8 cellular contexts compared by ENCODE assay signal in genomic region chr20:35664544-35665206, GRCh38. TPM values are rescaled to one million over a fixed set of nuclear protein-coding genes. Genes with fewer than 3 reads are reported as not detected.
DNase-seq lines count a peak whose midpoint lies in the region; ATAC-seq and TF ChIP-seq lines count a peak whose summit lies in the region.

TSS of gene CPNE1 (minus strand) at chr20:35664900. CDS start at chr20:35632923, 31,977 bp downstream.
TSS of gene RBM12 (minus strand) at chr20:35664900. CDS start at chr20:35655322, 9,578 bp downstream.

- H3K36me3 Mint-ChIP-seq in CD14-positive monocyte: peaks cover 17 to 19% of the 10 kb centered on the region in 2 donors
- H3K36me3 Mint-ChIP-seq in activated CD4-positive, alpha-beta memory T cell treated with anti-CD3 and anti-CD28 coated beads for 36 hours: peaks cover 24% of the 10 kb centered on the region

- peak within 1 kb of the TSS; percentile 88 to 96 for H3K4me3 Mint-ChIP-seq in CD14-positive monocyte
- peak within 1 kb of the TSS; percentile 91 for H3K4me3 Mint-ChIP-seq in activated CD4-positive, alpha-beta memory T cell treated with anti-CD3 and anti-CD28 coated beads for 36 hours

- CTCF ChIA-PET in activated CD4-positive, alpha-beta memory T cell treated with anti-CD3 and anti-CD28 coated beads for 36 hours (lab: Charles Lee): interaction anchor here (0.8 to 6.3 kb wide), 5 partner anchors 35 to 289 kb away, joined by 3 to 70 read pairs (median 5); partner anchors contain the start of genes NFS1, ROMO1, SCAND1 and SPAG4

- H3K27me3 ChIP-seq in dorsolateral prefrontal cortex (no peaks in the 10 kb centered on the region), right lobe of liver (no peaks in the 10 kb centered on the region)

- peak within 1 kb of the TSS; percentile 97 to 100 (median 99) for H3K27ac Mint-ChIP-seq in CD14-positive monocyte
- peak within 1 kb of the TSS; percentile 98 for H3K27ac Mint-ChIP-seq in activated CD4-positive, alpha-beta memory T cell treated with anti-CD3 and anti-CD28 coated beads for 36 hours

- H3K4me3 ChIP-seq in dorsolateral prefrontal cortex (peak within 1 kb of the TSS; percentile 66 to 99 (median 91)), right lobe of liver (peak within 1 kb of the TSS; percentile 80 to 93 (median 93))

- DNase-seq in CD14-positive monocyte (ENCODE audit: low spot score): peak; percentile 92
- DNase-seq in HK-2 (ENCODE audit: unreplicated experiment): peak; percentile 96
- DNase-seq in NCI-H82 treated with DMSO at 0.1 percent for 48 hours (lab: John Stamatoyannopoulos, UW; ENCODE audit: unreplicated experiment): peak; percentile 89
- DNase-seq in activated CD4-positive, alpha-beta memory T cell treated with anti-CD3 and anti-CD28 coated beads for 36 hours: peak; percentile 96
- peak; percentile 85 to 95 (median 90) for DNase-seq in dorsolateral prefrontal cortex
- peak; percentile 92 to 95 (median 92) for DNase-seq in right lobe of liver
- DNase-seq in stimulated activated CD4-positive, alpha-beta T cell treated with anti-CD3 and anti-CD28 coated beads, Interleukin-4, amount 100 ng/mL, for 24 hours: peak; percentile 93

- intact Hi-C loops in CD14-positive monocyte (cut with micrococcal nuclease) (loop anchor here in 1 of 2 donors (10.0 kb wide), 1 partner anchor 50 kb away; the partner anchor contains the start of gene SPAG4), dorsolateral prefrontal cortex (cut with DNase I) (loop anchor here (1.0 to 10.0 kb wide), 5 partner anchors 33 to 290 kb away; partner anchors contain the start of genes NFS1 (in 1 of the 2), RBM39 (in 1 of the 2), ROMO1 (in 1 of the 2) and SCAND1 (in 1 of the 2)), right lobe of liver (cut with DNase I) (no loop called here)
- intact Hi-C loops in activated CD4-positive, alpha-beta memory T cell treated with anti-CD3 and anti-CD28 coated beads for 36 hours (cut with micrococcal nuclease): loop anchor here (2.0 to 5.0 kb wide), 6 partner anchors 34 to 362 kb away; partner anchors contain the start of genes CEP250, ERGIC3, NFS1 and PHF20

- 0% methylated on average over 10 of the region's 57 CpGs for WGBS in right lobe of liver (ENCODE audit: insufficient coverage, low coverage, low lambda C conversion rate, missing lambda C conversion rate)

- H3K27ac ChIP-seq in dorsolateral prefrontal cortex (peak within 1 kb of the TSS; percentile 88 to 100 (median 98)), right lobe of liver (peak within 1 kb of the TSS; percentile 97 to 100 (median 98))

- peak; percentile 74 for ATAC-seq in GM19397 (IDR thresholded peaks at IDR 0.05; ENCODE audit: unreplicated experiment)
- ATAC-seq in right lobe of liver: peak; percentile 95

- POLR2A ChIA-PET in activated CD4-positive, alpha-beta memory T cell treated with anti-CD3 and anti-CD28 coated beads for 36 hours (lab: Charles Lee): interaction anchor here (0.8 to 6.8 kb wide), 12 partner anchors 9 to 290 kb away, joined by 3 to 93 read pairs (median 6); partner anchors contain the start of genes CEP250, PHF20, RBM39 and SCAND1

- peaks cover 39% of the 10 kb centered on the region for H3K4me1 Mint-ChIP-seq in CD14-positive monocyte
- H3K4me1 Mint-ChIP-seq in activated CD4-positive, alpha-beta memory T cell treated with anti-CD3 and anti-CD28 coated beads for 36 hours (ENCODE audit: low read depth): peaks cover 40% of the 10 kb centered on the region

- H3K36me3 ChIP-seq in right lobe of liver: peaks cover 0 to 14% (median 1%) of the 10 kb centered on the region in 4 donors

- peaks cover 0 to 34% (median 12%) of the 10 kb centered on the region in 4 donors for H3K4me1 ChIP-seq in right lobe of liver

- peak; percentile 83 for TF ChIP-seq POLR2A in right lobe of liver (IDR thresholded peaks at IDR 0.05)

- H3K27me3 Mint-ChIP-seq in CD14-positive monocyte (ENCODE audit: low read depth in 3 of 3): no peaks in the 10 kb centered on the region
- H3K27me3 Mint-ChIP-seq in activated CD4-positive, alpha-beta memory T cell treated with anti-CD3 and anti-CD28 coated beads for 36 hours: no peaks in the 10 kb centered on the region

- TF ChIP-seq CTCF in CD14-positive monocyte (IDR thresholded peaks at IDR 0.05): no peak
- TF ChIP-seq CTCF in dorsolateral prefrontal cortex (IDR thresholded peaks at IDR 0.05 in 54 of 56, conservative IDR thresholded peaks at IDR 0.05 in 2 of 56; ENCODE audit: low read depth in 1 of 56, partially characterized antibody in 56 of 56): peak in 33 of 56 donors; percentile 3 to 55 (median 31)
- no peak for TF ChIP-seq CTCF in right lobe of liver (IDR thresholded peaks at IDR 0.05)

- no peaks in the 10 kb centered on the region for H3K9me3 ChIP-seq in right lobe of liver

- peaks cover 0 to 3% (median 0%) of the 10 kb centered on the region in 7 donors for H3K9me3 Mint-ChIP-seq in CD14-positive monocyte
- no peaks in the 10 kb centered on the region for H3K9me3 Mint-ChIP-seq in activated CD4-positive, alpha-beta memory T cell treated with anti-CD3 and anti-CD28 coated beads for 36 hours

RNA-seq across cellular contexts. Expression of gene CPNE1, which starts in this region (rescaled TPM):
- polyA plus RNA-seq in CD14-positive monocyte: 100 to 1,000 TPM; 167 to 210 TPM
- 100 to 1,000 TPM; 242 to 253 TPM for total RNA-seq in activated CD4-positive, alpha-beta memory T cell treated with anti-CD3 and anti-CD28 coated beads for 36 hours
- total RNA-seq in dorsolateral prefrontal cortex (100 to 1,000 TPM in 116 of 120 experiments, 10 to 100 TPM in 4; 65.9 to 194 (median 135) TPM), right lobe of liver (10 to 100 TPM; 35.5 to 72.0 (median 53.3) TPM)

RNA-seq across cellular contexts. Expression of gene RBM12, which starts in this region (rescaled TPM):
- polyA plus RNA-seq in CD14-positive monocyte: 10 to 100 TPM; 21.5 to 30.4 TPM
- total RNA-seq in activated CD4-positive, alpha-beta memory T cell treated with anti-CD3 and anti-CD28 coated beads for 36 hours: 100 to 1,000 TPM; 110 to 114 TPM
- 10 to 100 TPM; 48.7 to 99.3 (median 72.3) TPM for total RNA-seq in dorsolateral prefrontal cortex
- total RNA-seq in right lobe of liver: 10 to 100 TPM; 13.3 to 32.8 (median 21.0) TPM

Comparison
In these comparisons a context has a peak if more than half of its experiments do, and no peak if none do; other contexts are left out.
1. Peak in every context shown above with its lines: DNase-seq, ATAC-seq, H3K4me3 ChIP-seq and H3K27ac ChIP-seq.
2. CTCF ChIP-seq: peak in dorsolateral prefrontal cortex (33 of 56); none in CD14-positive monocyte (single experiment) and right lobe of liver (0 of 4).
3. intact Hi-C loops: an anchor here in activated CD4-positive, alpha-beta memory T cell treated with anti-CD3 and anti-CD28 coated beads for 36 hours (2.0 to 5.0 kb wide) and dorsolateral prefrontal cortex (1.0 to 10.0 kb wide); none called in right lobe of liver.